In the genomic region with DNA sequence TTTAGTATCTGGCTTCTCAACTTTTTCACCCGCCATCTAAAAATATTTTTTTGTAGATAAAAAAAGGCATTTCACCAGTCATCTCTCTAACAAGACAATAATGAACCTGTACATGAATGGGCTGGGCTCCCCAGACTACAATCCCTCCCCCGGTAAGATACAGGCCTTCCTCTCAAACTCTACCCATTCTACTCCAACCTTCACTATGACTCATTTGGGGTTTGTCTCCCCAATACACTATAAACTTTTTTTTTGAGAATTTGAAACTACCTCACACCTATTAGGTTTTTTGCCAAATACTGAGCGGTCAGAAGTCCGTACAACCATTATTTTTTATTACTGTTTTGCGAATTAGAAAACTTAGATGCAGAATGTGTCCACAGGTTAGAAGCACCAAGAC, we compare ENCODE assay signal across 8 cellular contexts. TPM values are rescaled to one million over a fixed set of nuclear protein-coding genes. Genes with fewer than 3 reads are reported as not detected.
DNase-seq lines count a peak whose midpoint lies in the region; ATAC-seq and TF ChIP-seq lines count a peak whose summit lies in the region.

No MANE protein-coding gene starts in this region.

- 9 to 15% (median 11%) methylated on average over 5 of the region's 5 CpGs for WGBS in adrenal gland, 4 donors
- WGBS in upper lobe of left lung, 2 donors: 21% methylated on average over 5 of the region's 5 CpGs

- H3K27me3 ChIP-seq in left ventricle myocardium inferior (ENCODE audit: low read depth): no peaks in the 10 kb centered on the region
- no peaks in the 10 kb centered on the region for H3K27me3 ChIP-seq in adrenal gland
- H3K27me3 ChIP-seq in left lung: no peaks in the 10 kb centered on the region
- H3K27me3 ChIP-seq in upper lobe of left lung: no peaks in the 10 kb centered on the region

- no peak for TF ChIP-seq EP300 in upper lobe of left lung (IDR thresholded peaks at IDR 0.05)

- TF ChIP-seq POLR2A in adrenal gland (IDR thresholded peaks at IDR 0.05) (no peak), upper lobe of left lung (IDR thresholded peaks at IDR 0.05) (no peak)

- H3K9me3 ChIP-seq in left ventricle myocardium inferior (replicated peaks): no peaks in the 10 kb centered on the region
- no peaks in the 10 kb centered on the region for H3K9me3 ChIP-seq in adrenal gland (replicated peaks in 1 of 3)
- no peaks in the 10 kb centered on the region for H3K9me3 ChIP-seq in left lung
- H3K9me3 ChIP-seq in upper lobe of left lung: no peaks in the 10 kb centered on the region

- no peak for ATAC-seq in Right ventricle myocardium superior (ENCODE audit: poor library complexity)
- no peak for ATAC-seq in left lung
- no peak for ATAC-seq in upper lobe of left lung (ENCODE audit: low FRiP score in 2 of 2)
- ATAC-seq in GM18519 (IDR thresholded peaks at IDR 0.05; ENCODE audit: low FRiP score, unreplicated experiment): no peak

- H3K36me3 ChIP-seq in left ventricle myocardium inferior: peaks cover 46% of the 10 kb centered on the region
- H3K36me3 ChIP-seq in adrenal gland (replicated peaks in 1 of 2): peaks cover 0 to 40% of the 10 kb centered on the region in 2 donors
- H3K36me3 ChIP-seq in left lung: peaks cover 0 to 47% of the 10 kb centered on the region in 2 donors
- H3K36me3 ChIP-seq in upper lobe of left lung: peaks cover 34 to 46% (median 41%) of the 10 kb centered on the region in 4 donors

- intact Hi-C loops in left ventricle myocardium inferior (cut with micrococcal nuclease) (no loop called here), Right ventricle myocardium superior (cut with DNase I) (no loop called here), adrenal gland (cut with DNase I) (no loop called here), left lung (cut with DNase I) (no loop called here)

- H3K27ac ChIP-seq in left ventricle myocardium inferior (replicated peaks) (peak overlapping the region; percentile 86), adrenal gland (peak overlapping the region in 3 of 5 donors; percentile 88 to 91 (median 90)), left lung (peak overlapping the region; percentile 88 to 91), upper lobe of left lung (peak overlapping the region; percentile 87 to 94 (median 90))

- no peak for TF ChIP-seq CTCF in left ventricle myocardium inferior (IDR thresholded peaks at IDR 0.05; ENCODE audit: borderline replicate concordance)
- TF ChIP-seq CTCF in adrenal gland (IDR thresholded peaks at IDR 0.05): no peak
- TF ChIP-seq CTCF in left lung (IDR thresholded peaks at IDR 0.05): no peak
- TF ChIP-seq CTCF in upper lobe of left lung (IDR thresholded peaks at IDR 0.05): no peak

- H3K4me1 ChIP-seq in left ventricle myocardium inferior (peaks cover 28% of the 10 kb centered on the region), adrenal gland (replicated peaks in 1 of 2) (peaks cover 11 to 17% of the 10 kb centered on the region in 2 donors), left lung (peaks cover 13 to 31% of the 10 kb centered on the region in 2 donors), upper lobe of left lung (peaks cover 19 to 33% (median 20%) of the 10 kb centered on the region in 4 donors)

- H3K4me3 ChIP-seq in left ventricle myocardium inferior (peak overlapping the region; percentile 75), adrenal gland (peak overlapping the region in 3 of 4 donors; percentile 71 to 89 (median 74)), left lung (peak overlapping the region; percentile 56 to 71), upper lobe of left lung (peak overlapping the region; percentile 46 to 81 (median 67))

- DNase-seq in left ventricle myocardium inferior (no peak), Right ventricle myocardium superior (no peak), adrenal gland (no peak), left lung (no peak), upper lobe of left lung (no peak), amygdala (lab: John Stamatoyannopoulos, UW) (no peak), NCI-H1048 (lab: John Stamatoyannopoulos, UW) (no peak)

RNA-seq across cellular contexts. Expression of gene RPL6, which starts 0.8 kb away (rescaled TPM):
- total RNA-seq in left ventricle myocardium inferior (572 TPM), Right ventricle myocardium superior (532 TPM), adrenal gland (1,000 to 10,000 TPM in 7 of 8 donors, 100 to 1,000 TPM in 1; 976 to 1,385 (median 1,191) TPM), left lung (1,000 to 10,000 TPM in 1 of 2 donors, 100 to 1,000 TPM in 1; 954 to 1,106 TPM), upper lobe of left lung (100 to 1,000 TPM; 540 to 983 (median 822) TPM)
- 1,000 to 10,000 TPM; 1,773 to 2,265 (median 1,796) TPM for polyA plus RNA-seq in adrenal gland

RNA-seq across cellular contexts. Expression of gene PTPN11, which starts 10.1 kb away (rescaled TPM):
- total RNA-seq in left ventricle myocardium inferior: 139 TPM
- total RNA-seq in Right ventricle myocardium superior: 98.1 TPM
- 100 to 1,000 TPM in 2 of 8 donors, 10 to 100 TPM in 6; 60.0 to 129 (median 79.6) TPM for total RNA-seq in adrenal gland
- polyA plus RNA-seq in adrenal gland: 100 to 1,000 TPM in 1 of 3 donors, 10 to 100 TPM in 2; 14.4 to 125 (median 22.1) TPM
- 100 to 1,000 TPM; 100 to 118 TPM for total RNA-seq in left lung
- 10 to 100 TPM; 52.0 to 99.1 (median 84.5) TPM for total RNA-seq in upper lobe of left lung

RNA-seq across cellular contexts. Expression of gene HECTD4, which starts 26.4 kb away (rescaled TPM):
- total RNA-seq in left ventricle myocardium inferior: 23.4 TPM
- total RNA-seq in Right ventricle myocardium superior: 20.0 TPM
- 10 to 100 TPM; 17.5 to 42.9 (median 28.5) TPM for total RNA-seq in adrenal gland
- polyA plus RNA-seq in adrenal gland: 10 to 100 TPM; 18.6 to 50.0 (median 22.4) TPM
- total RNA-seq in left lung: 10 to 100 TPM; 41.3 to 51.4 TPM
- 100 to 1,000 TPM in 2 of 6 donors, 10 to 100 TPM in 4; 34.1 to 196 (median 50.0) TPM for total RNA-seq in upper lobe of left lung
